ENCODE assay signal across 13 cellular contexts in the genomic region with DNA sequence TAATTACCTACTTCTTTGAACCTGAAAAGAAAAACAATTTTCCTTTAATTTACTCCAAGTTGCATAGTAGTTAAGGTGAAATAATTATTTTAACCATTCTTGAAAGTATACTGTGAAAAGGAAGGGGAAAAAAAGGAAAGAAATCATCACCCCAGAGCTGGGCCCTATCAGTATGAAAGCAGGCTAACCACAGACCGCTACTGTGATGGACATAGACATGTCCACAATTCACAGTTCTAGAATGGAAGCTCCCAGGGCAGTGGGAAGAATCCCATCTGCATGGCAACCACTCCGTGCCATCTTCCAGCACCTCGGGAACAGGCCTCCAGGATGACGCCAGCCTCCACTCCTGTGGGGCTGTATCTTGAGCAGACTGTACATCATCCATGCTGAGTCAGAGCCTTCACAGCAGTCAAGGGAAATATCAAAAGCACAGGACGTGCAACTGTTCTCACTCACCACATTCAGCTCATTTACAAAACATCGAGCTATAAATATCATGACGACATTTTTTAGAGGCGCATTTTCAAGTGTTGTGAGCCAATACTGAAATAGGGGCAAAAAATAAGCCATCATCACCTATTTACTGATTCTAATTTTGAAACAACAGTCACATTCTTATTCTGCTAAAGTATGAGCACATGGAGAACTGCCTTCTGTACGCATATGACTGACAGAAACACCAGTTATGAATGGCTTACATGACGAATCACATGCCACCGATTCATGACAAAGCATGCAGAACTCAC.
DNase-seq lines count a peak whose midpoint lies in the region; FAIRE-seq and TF ChIP-seq lines count a peak whose summit lies in the region.
"Had no signal": no experiment of that assay in that cellular context is flagged by ENCODE, and none has a peak within 500 bp of the region (broad histone marks: within the 10 kb centered on the region; RNA-seq: fewer than 3 reads in every experiment).

No MANE protein-coding gene starts in this region.

- no peak overlapping the region for H3K4me3 Mint-ChIP-seq in T-helper 2 cell treated with Interferon-gamma antibody and Interleukin-4, amounts not matched to agents 5 μg/mL and 100 μg/mL, for 36 hours
- H3K4me3 Mint-ChIP-seq: activated CD4-positive, alpha-beta T cell treated with anti-CD3 and anti-CD28 coated beads, Interleukin-2, amount 10 ng/mL, durations not matched to agents 24 days and 14 days had no signal

- H3K36me3 Mint-ChIP-seq in T-helper 2 cell treated with Interferon-gamma antibody and Interleukin-4, amounts not matched to agents 5 μg/mL and 100 μg/mL, for 36 hours (ENCODE audit: low read depth): no peaks in the 10 kb centered on the region

- H3K27me3 Mint-ChIP-seq in T-helper 2 cell treated with Interferon-gamma antibody and Interleukin-4, amounts not matched to agents 5 μg/mL and 100 μg/mL, for 36 hours (ENCODE audit: low read depth): peaks cover 7% of the 10 kb centered on the region
- H3K27me3 Mint-ChIP-seq: activated CD4-positive, alpha-beta T cell treated with anti-CD3 and anti-CD28 coated beads, Interleukin-2, amount 10 ng/mL, durations not matched to agents 24 days and 14 days had no signal

- H3K27ac ChIP-seq in cingulate gyrus (ENCODE audit: low read depth, low read length): peak overlapping the region; percentile 26
- no peak overlapping the region for H3K27ac ChIP-seq in substantia nigra (ENCODE audit: low read depth, low read length, poor library complexity, severe bottlenecking)
- H3K27ac ChIP-seq: BLaER1 treated with 17β-estradiol and CSF1 and Interleukin-3, amounts not matched to agents 10 nM and 100 nM; spleen had no signal

- no peak overlapping the region for H3K4me3 ChIP-seq in AG09309 (ENCODE audit: control insufficient read depth, low read depth, low read length)
- H3K4me3 ChIP-seq: BLaER1 treated with 17β-estradiol and CSF1 and Interleukin-3, amounts not matched to agents 10 nM and 100 nM; spleen had no signal

- H3K4me1 Mint-ChIP-seq in T-helper 2 cell treated with Interferon-gamma antibody and Interleukin-4, amounts not matched to agents 5 μg/mL and 100 μg/mL, for 36 hours (ENCODE audit: low read depth): no peaks in the 10 kb centered on the region
- H3K4me1 Mint-ChIP-seq: activated CD4-positive, alpha-beta T cell treated with anti-CD3 and anti-CD28 coated beads, Interleukin-2, amount 10 ng/mL, durations not matched to agents 24 days and 14 days had no signal

- FAIRE-seq in HTR-8/SVneo (lab: Jason Lieb, UNC): no peak

- H3K27ac Mint-ChIP-seq in T-helper 2 cell treated with Interferon-gamma antibody and Interleukin-4, amounts not matched to agents 5 μg/mL and 100 μg/mL, for 36 hours: no peak overlapping the region
- H3K27ac Mint-ChIP-seq: activated CD4-positive, alpha-beta T cell treated with anti-CD3 and anti-CD28 coated beads, Interleukin-2, amount 10 ng/mL, durations not matched to agents 24 days and 14 days had no signal

- peak; percentile 1 for DNase-seq in AG09309 (ENCODE audit: low read depth)
- DNase-seq in MV-4-11 (lab: John Stamatoyannopoulos, UW): peak; percentile 46
- DNase-seq in lung microvascular endothelial cell (ENCODE audit: low read depth in 2 of 2): peak; percentile 26 to 95
- DNase-seq in HTR-8/SVneo (ENCODE audit: insufficient read length, low spot score): no peak
- no peak for DNase-seq in substantia nigra (lab: John Stamatoyannopoulos, UW)
- no peak for DNase-seq in T-helper 2 cell treated with Interferon-gamma antibody and Interleukin-4, amounts not matched to agents 5 μg/mL and 100 μg/mL, for 36 hours (ENCODE audit: low spot score)
- DNase-seq in DMS53 treated with DMSO at 0.1 percent for 48 hours (lab: John Stamatoyannopoulos, UW; ENCODE audit: unreplicated experiment): no peak
- DNase-seq: activated CD4-positive, alpha-beta T cell treated with anti-CD3 and anti-CD28 coated beads, Interleukin-2, amount 10 ng/mL, durations not matched to agents 24 days and 14 days; activated naive CD4-positive, alpha-beta T cell treated with Interleukin-2 at 50 U/mL for 16 hours; NCI-H1436 treated with DMSO at 0.1 percent for 48 hours; spleen had no signal

- no peaks in the 10 kb centered on the region for H3K9me3 Mint-ChIP-seq in T-helper 2 cell treated with Interferon-gamma antibody and Interleukin-4, amounts not matched to agents 5 μg/mL and 100 μg/mL, for 36 hours
- H3K9me3 Mint-ChIP-seq: activated CD4-positive, alpha-beta T cell treated with anti-CD3 and anti-CD28 coated beads, Interleukin-2, amount 10 ng/mL, durations not matched to agents 24 days and 14 days had no signal

- TF ChIP-seq CTCF in AG09309 (IDR thresholded peaks at IDR 0.05; ENCODE audit: control insufficient read depth, insufficient read depth, low read depth, low read length, missing control alignments): no peak

Comparison
In these comparisons a context has a peak if more than half of its experiments do, and no peak if none do; other contexts are left out.
1. DNase-seq: peak in AG09309 (single experiment), MV-4-11 (single experiment) and lung microvascular endothelial cell (2 of 2); none in HTR-8/SVneo (single experiment), substantia nigra (0 of 49), T-helper 2 cell treated with Interferon-gamma antibody and Interleukin-4, amounts not matched to agents 5 μg/mL and 100 μg/mL, for 36 hours (single experiment) and DMS53 treated with DMSO at 0.1 percent for 48 hours (single experiment).